8 cellular contexts compared by ENCODE assay signal in the genomic region with DNA sequence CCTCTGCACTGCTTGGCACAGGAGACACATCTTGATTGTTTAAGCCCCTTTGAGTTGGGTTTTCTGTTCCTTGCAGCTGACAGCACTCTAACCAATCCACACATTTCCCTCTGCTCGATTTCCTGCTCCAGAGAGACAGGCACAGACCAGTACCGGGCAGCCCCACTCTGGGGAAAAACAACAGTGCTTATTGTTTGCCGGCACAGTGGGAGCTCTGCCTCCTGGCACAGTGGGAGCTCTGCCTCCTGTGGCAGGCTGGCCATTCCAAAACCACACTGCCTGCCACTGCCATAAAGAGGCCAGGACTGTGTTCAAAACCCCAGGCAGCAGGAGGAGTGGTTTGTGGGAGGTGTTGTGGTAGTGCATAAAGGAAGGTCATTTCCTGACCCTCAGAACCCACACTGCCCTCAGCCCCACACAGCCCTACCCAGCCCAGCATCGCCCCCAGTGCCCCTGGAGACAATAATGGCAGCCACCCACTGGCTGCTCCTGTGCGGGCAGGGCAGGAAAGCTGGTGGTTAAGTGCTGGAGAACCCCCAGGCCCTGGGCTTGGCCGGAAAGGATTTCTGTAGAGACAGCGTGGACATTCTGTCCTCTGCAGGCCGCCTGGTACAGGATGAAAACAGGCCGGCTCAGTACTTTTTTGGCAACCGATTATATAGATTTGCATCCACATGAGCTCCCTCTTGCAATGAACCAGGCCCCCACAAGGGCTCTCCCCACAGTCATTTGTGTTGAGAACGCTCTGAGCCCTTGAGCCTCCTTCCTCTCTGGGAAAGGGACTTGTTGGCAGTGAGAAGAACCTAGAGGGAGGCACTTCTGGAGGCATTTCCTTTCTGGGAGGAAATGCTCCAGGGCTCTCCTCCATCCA.
DNase-seq lines count a peak whose midpoint lies in the region; ATAC-seq and TF ChIP-seq lines count a peak whose summit lies in the region.
"Not testable (repeated sequence)": the region's sequence is repeated elsewhere in the genome, so short reads cannot be mapped to it uniquely, and the experiment has no call there.

No MANE protein-coding gene starts in this region.

- RAD21 ChIA-PET in HCT116 (lab: Charles Lee; ENCODE audit: low non-redundant PET in 1 of 2, low total read pairs in 2 of 2, uncharacterized antibody in 2 of 2, unreplicated experiment in 2 of 2), result not testable (repeated sequence)

- not testable (repeated sequence) for BruUV-seq in HCT116 (replicated peaks; lab: Mats Ljungman, UMichigan)

- H3K9ac ChIP-seq in HCT116 (ENCODE audit: low read length), result not testable (repeated sequence)

- H3K36me3 ChIP-seq in HCT116 (ENCODE audit: control insufficient read depth in 1 of 2, insufficient read depth in 2 of 2, low read length in 2 of 2); body of pancreas (replicated peaks in 1 of 2; ENCODE audit: insufficient read depth in 1 of 2, low read depth in 2 of 2); thyroid gland: not testable (repeated sequence)

- not testable (repeated sequence) for H3K4me1 ChIP-seq in HCT116 (ENCODE audit: control insufficient read depth in 1 of 2, insufficient read depth in 2 of 2, low read length in 2 of 2); body of pancreas; right cardiac atrium (ENCODE audit: control insufficient read depth, insufficient read depth, low read length); thyroid gland

- not testable (repeated sequence) for DNase-seq in HCT116 (ENCODE audit: low read depth, low spot score); activated naive CD8-positive, alpha-beta T cell treated with anti-CD3 and anti-CD28 coated beads, Interleukin-2, amount 50 U/mL, for 24 hours; body of pancreas; right cardiac atrium; natural killer cell treated with Interleukin-12 subunit alpha and Interleukin-12 subunit beta and Interleukin-15 and Interleukin-18, amount 100 ng/mL, for 72 hours (ENCODE audit: low spot score)
- DNase-seq in RPMI7951 (ENCODE audit: low read depth), result peak; percentile 34
- peak in 3 of 10 donors; percentile 16 to 39 (median 25) for DNase-seq in dorsolateral prefrontal cortex
- peak; percentile 17 to 32 for DNase-seq in thyroid gland

- not testable (repeated sequence) for TF ChIP-seq CTCF in HCT116 (IDR thresholded peaks at IDR 0.05 in 2 of 3, conservative IDR thresholded peaks at IDR 0.05 in 1 of 3; ENCODE audit: borderline replicate concordance in 1 of 3, insufficient read depth in 1 of 3, low read depth in 2 of 3, low read length in 2 of 3); body of pancreas (IDR thresholded peaks at IDR 0.05); dorsolateral prefrontal cortex (IDR thresholded peaks at IDR 0.05 in 54 of 56, conservative IDR thresholded peaks at IDR 0.05 in 2 of 56; ENCODE audit: low read depth in 1 of 56, partially characterized antibody in 56 of 56); thyroid gland (IDR thresholded peaks at IDR 0.05)

- TF ChIP-seq POLR2A in HCT116 (IDR thresholded peaks at IDR 0.05; ENCODE audit: borderline replicate concordance, extremely low read depth, insufficient read depth, insufficient read length); body of pancreas (IDR thresholded peaks at IDR 0.05); thyroid gland (IDR thresholded peaks at IDR 0.05): not testable (repeated sequence)

- ATAC-seq in HCT116, result peak; percentile 58
- peak; percentile 24 for ATAC-seq in activated naive CD8-positive, alpha-beta T cell treated with anti-CD3 and anti-CD28 coated beads, Interleukin-2, amount 50 U/mL, for 24 hours
- peak; percentile 47 for ATAC-seq in body of pancreas
- peak; percentile 32 to 40 for ATAC-seq in right cardiac atrium
- peak; percentile 46 to 55 for ATAC-seq in natural killer cell treated with Interleukin-12 subunit alpha and Interleukin-12 subunit beta and Interleukin-15 and Interleukin-18, amount 100 ng/mL, for 72 hours

- not testable (repeated sequence) for H3K4me3 Mint-ChIP-seq in activated naive CD8-positive, alpha-beta T cell treated with anti-CD3 and anti-CD28 coated beads, Interleukin-2, amount 50 U/mL, for 24 hours; natural killer cell treated with Interleukin-12 subunit alpha and Interleukin-12 subunit beta and Interleukin-15 and Interleukin-18, amount 100 ng/mL, for 72 hours

- H3K27me3 Mint-ChIP-seq in activated naive CD8-positive, alpha-beta T cell treated with anti-CD3 and anti-CD28 coated beads, Interleukin-2, amount 50 U/mL, for 24 hours; natural killer cell treated with Interleukin-12 subunit alpha and Interleukin-12 subunit beta and Interleukin-15 and Interleukin-18, amount 100 ng/mL, for 72 hours: not testable (repeated sequence)

- H3K9me2 ChIP-seq in HCT116 (ENCODE audit: insufficient read depth), result not testable (repeated sequence)

- H4K20me1 ChIP-seq in HCT116 (ENCODE audit: insufficient read depth), result not testable (repeated sequence)

- POLR2A ChIA-PET in HCT116 (lab: Charles Lee), result not testable (repeated sequence)

- H3K27ac Mint-ChIP-seq in activated naive CD8-positive, alpha-beta T cell treated with anti-CD3 and anti-CD28 coated beads, Interleukin-2, amount 50 U/mL, for 24 hours; natural killer cell treated with Interleukin-12 subunit alpha and Interleukin-12 subunit beta and Interleukin-15 and Interleukin-18, amount 100 ng/mL, for 72 hours: not testable (repeated sequence)

- 100% methylated on average over 1 of the region's 11 CpGs; no CpG with 5 or more reads in 1 of the 2 donors for WGBS in body of pancreas, 2 donors
- WGBS in right cardiac atrium, result 75% methylated on average over 3 of the region's 11 CpGs
- 20% methylated on average over 1 of the region's 11 CpGs; no CpG with 5 or more reads in 1 of the 2 donors for WGBS in thyroid gland, 2 donors

- not testable (repeated sequence) for H3K4me2 ChIP-seq in HCT116 (ENCODE audit: low read length)

- H3K27ac ChIP-seq in HCT116 (ENCODE audit: low read depth, low read length); body of pancreas; right cardiac atrium (ENCODE audit: low read length); thyroid gland: not testable (repeated sequence)
- peak overlapping the region in 41 of 59 donors; percentile 28 to 96 (median 88) for H3K27ac ChIP-seq in dorsolateral prefrontal cortex

- H3K27me3 ChIP-seq in HCT116 (ENCODE audit: insufficient read depth, low read length); body of pancreas; dorsolateral prefrontal cortex; right cardiac atrium (ENCODE audit: control insufficient read depth, insufficient read depth); thyroid gland: not testable (repeated sequence)

- not testable (repeated sequence) for H3K79me2 ChIP-seq in HCT116 (ENCODE audit: insufficient read depth, low read length)

- H3K4me3 ChIP-seq in HCT116 (replicated peaks in 1 of 2; ENCODE audit: low read depth in 1 of 2, low read length in 2 of 2); body of pancreas; dorsolateral prefrontal cortex; right cardiac atrium (ENCODE audit: low read length); thyroid gland (replicated peaks in 1 of 3): not testable (repeated sequence)

- intact Hi-C loops in HCT116 (cut with micrococcal nuclease); body of pancreas (cut with DNase I); dorsolateral prefrontal cortex (cut with DNase I); right cardiac atrium (cut with DNase I); thyroid gland (cut with DNase I): not testable (repeated sequence)

- H3K36me3 Mint-ChIP-seq in activated naive CD8-positive, alpha-beta T cell treated with anti-CD3 and anti-CD28 coated beads, Interleukin-2, amount 50 U/mL, for 24 hours (ENCODE audit: low read depth); natural killer cell treated with Interleukin-12 subunit alpha and Interleukin-12 subunit beta and Interleukin-15 and Interleukin-18, amount 100 ng/mL, for 72 hours: not testable (repeated sequence)

- not testable (repeated sequence) for TF ChIP-seq RAD21 in HCT116 (IDR thresholded peaks at IDR 0.05; ENCODE audit: low read depth)

- not testable (repeated sequence) for H2AFZ ChIP-seq in HCT116 (ENCODE audit: low read depth, low read length, poor library complexity, severe bottlenecking)

- H3K4me1 Mint-ChIP-seq in activated naive CD8-positive, alpha-beta T cell treated with anti-CD3 and anti-CD28 coated beads, Interleukin-2, amount 50 U/mL, for 24 hours; natural killer cell treated with Interleukin-12 subunit alpha and Interleukin-12 subunit beta and Interleukin-15 and Interleukin-18, amount 100 ng/mL, for 72 hours (ENCODE audit: low read depth in 2 of 2): not testable (repeated sequence)

- H3K9me3 ChIP-seq in HCT116 (ENCODE audit: control insufficient read depth in 1 of 2, insufficient read depth in 1 of 2, low read depth in 1 of 2, low read length in 2 of 2); body of pancreas; right cardiac atrium (ENCODE audit: control insufficient read depth, low read length); thyroid gland: not testable (repeated sequence)

- H3K9me3 Mint-ChIP-seq in activated naive CD8-positive, alpha-beta T cell treated with anti-CD3 and anti-CD28 coated beads, Interleukin-2, amount 50 U/mL, for 24 hours; natural killer cell treated with Interleukin-12 subunit alpha and Interleukin-12 subunit beta and Interleukin-15 and Interleukin-18, amount 100 ng/mL, for 72 hours: not testable (repeated sequence)

- CTCF ChIA-PET in HCT116 (lab: Charles Lee), result not testable (repeated sequence)
